In the genomic region with DNA sequence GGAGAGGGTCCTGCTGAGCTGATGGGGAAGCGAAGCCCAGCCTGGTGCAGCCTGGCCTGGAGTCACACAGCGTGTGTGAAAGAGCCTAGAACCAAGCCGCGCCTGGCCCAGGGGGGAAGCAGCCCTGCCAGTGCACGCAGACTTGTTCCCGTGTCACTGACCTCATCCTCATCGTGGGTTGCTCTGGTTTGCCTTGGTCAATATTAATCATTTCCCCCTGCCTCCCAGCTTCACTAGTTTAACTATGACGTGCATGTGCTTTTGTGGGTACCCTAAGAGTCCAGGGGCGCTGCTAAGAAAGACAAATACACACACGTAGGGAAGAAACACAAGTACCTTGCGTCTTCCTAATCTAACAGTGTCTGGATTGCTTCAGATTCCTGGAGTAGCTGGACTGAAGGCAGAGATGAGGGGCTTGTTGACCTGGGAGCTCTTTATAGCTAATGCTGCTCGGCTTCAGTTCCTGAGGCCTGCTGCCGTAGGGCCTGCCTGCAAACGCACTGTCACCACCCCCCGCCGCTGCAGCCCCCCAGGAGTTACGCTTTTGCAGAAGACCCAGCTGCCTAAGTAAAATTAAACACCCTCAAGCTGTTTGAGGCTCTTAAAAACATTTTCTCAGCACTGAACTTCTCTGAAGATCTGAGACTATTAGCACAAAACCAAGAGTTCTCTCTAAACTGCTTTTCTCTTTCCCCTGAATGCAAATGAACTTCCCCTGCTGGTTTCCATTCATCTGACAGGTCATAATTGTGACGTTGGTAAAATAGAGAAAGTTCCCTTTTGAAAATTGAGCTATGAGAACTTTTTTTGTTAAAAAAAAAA, we compare ENCODE assay signal across 1 cellular context.
TF ChIP-seq lines count a peak whose summit lies in the region.

No MANE protein-coding gene starts in this region.

TF ChIP-seq in GM12878, 131 proteins besides CTCF, POLR2A, EP300 and RAD21 (continued from another document and continues in another):
- TF ChIP-seq ZBTB40 (IDR thresholded peaks at IDR 0.05; ENCODE audit: borderline replicate concordance) (no peak), TBL1XR1 (IDR thresholded peaks at IDR 0.05; ENCODE audit: low read depth, low read length) (peak; percentile 47), BRCA1 (IDR thresholded peaks at IDR 0.05; ENCODE audit: low read depth, low read length) (no peak), CBX3 (IDR thresholded peaks at IDR 0.05; ENCODE audit: borderline replicate concordance, low read depth) (no peak), CBX5 (IDR thresholded peaks at IDR 0.05; ENCODE audit: low read depth) (peak; percentile 13; the same call in 1 of the 2 replicates), PRDM15 (CRISPR knock-in tag; IDR thresholded peaks at IDR 0.05) (peak; percentile 71), ELK1 (IDR thresholded peaks at IDR 0.05; ENCODE audit: low read depth, low read length) (no peak), ZBTB4 (CRISPR knock-in tag; IDR thresholded peaks at IDR 0.05) (no peak), ZNF24 (IDR thresholded peaks at IDR 0.05) (0 out of 2 replicates have a peak, but pooled peaks have one; percentile 28), CHD2 (IDR thresholded peaks at IDR 0.05; ENCODE audit: borderline replicate concordance, low read depth, low read length) (peak; percentile 83; the same call in 1 of the 2 replicates), GATAD2B (conservative IDR thresholded peaks at IDR 0.05; ENCODE audit: low read depth) (peak; percentile 67), PAX5 (IDR thresholded peaks at IDR 0.05; ENCODE audit: borderline replicate concordance, low read depth, low read length) (peak; percentile 91), FOXM1 (IDR thresholded peaks at IDR 0.05; ENCODE audit: low read depth, low read length) (peak; percentile 63; the same call in 1 of the 2 replicates), ZSCAN29 (IDR thresholded peaks at IDR 0.05) (0 out of 2 replicates have a peak, but pooled peaks have one; percentile 11), NFXL1 (IDR thresholded peaks at IDR 0.05; ENCODE audit: borderline replicate concordance) (no peak), SREBF1 (IDR thresholded peaks at IDR 0.05; ENCODE audit: low read length) (no peak), BCL3 (IDR thresholded peaks at IDR 0.05; ENCODE audit: borderline replicate concordance, insufficient read depth, low read depth, low read length, poor library complexity, severe bottlenecking) (peak; percentile 88), NFIC (IDR thresholded peaks at IDR 0.05; ENCODE audit: low read depth, low read length) (peak; percentile 63), MTA2 (IDR thresholded peaks at IDR 0.05; ENCODE audit: low read depth) (peak; percentile 61; the same call in 1 of the 2 replicates), STAT3 (IDR thresholded peaks at IDR 0.05; ENCODE audit: low read depth, low read length) (no peak), PML (IDR thresholded peaks at IDR 0.05; ENCODE audit: low read length) (peak; percentile 44; the same call in 1 of the 2 replicates), EZH2 (IDR thresholded peaks at IDR 0.05; ENCODE audit: borderline replicate concordance, control insufficient read depth, low read depth, low read length) (no peak), EGR1 (IDR thresholded peaks at IDR 0.05; ENCODE audit: borderline replicate concordance in 1 of 2, low read depth in 2 of 2, low read length in 2 of 2) (no peak), FOXK2 (IDR thresholded peaks at IDR 0.05) (no peak), RUNX3 (IDR thresholded peaks at IDR 0.05; ENCODE audit: low read length) (peak; percentile 90), YY1 (IDR thresholded peaks at IDR 0.05; ENCODE audit: low read depth, low read length) (0 out of 2 replicates have a peak, but pooled peaks have one; percentile 11), KLF5 (IDR thresholded peaks at IDR 0.05; ENCODE audit: partially characterized antibody) (peak; percentile 22), SP1 (IDR thresholded peaks at IDR 0.05; ENCODE audit: low read depth, low read length) (peak; percentile 56), ATF2 (IDR thresholded peaks at IDR 0.05; ENCODE audit: low read length) (peak; percentile 86), ZNF274 (IDR thresholded peaks at IDR 0.05; ENCODE audit: insufficient read depth, insufficient read length) (no peak), ZNF207 (IDR thresholded peaks at IDR 0.05; ENCODE audit: borderline replicate concordance) (peak; percentile 54; the same call in 1 of the 2 replicates), SUPT20H (IDR thresholded peaks at IDR 0.05; ENCODE audit: borderline replicate concordance, control insufficient read depth, low read depth, low read length) (no peak)
- TF ChIP-seq, protein P1, sequence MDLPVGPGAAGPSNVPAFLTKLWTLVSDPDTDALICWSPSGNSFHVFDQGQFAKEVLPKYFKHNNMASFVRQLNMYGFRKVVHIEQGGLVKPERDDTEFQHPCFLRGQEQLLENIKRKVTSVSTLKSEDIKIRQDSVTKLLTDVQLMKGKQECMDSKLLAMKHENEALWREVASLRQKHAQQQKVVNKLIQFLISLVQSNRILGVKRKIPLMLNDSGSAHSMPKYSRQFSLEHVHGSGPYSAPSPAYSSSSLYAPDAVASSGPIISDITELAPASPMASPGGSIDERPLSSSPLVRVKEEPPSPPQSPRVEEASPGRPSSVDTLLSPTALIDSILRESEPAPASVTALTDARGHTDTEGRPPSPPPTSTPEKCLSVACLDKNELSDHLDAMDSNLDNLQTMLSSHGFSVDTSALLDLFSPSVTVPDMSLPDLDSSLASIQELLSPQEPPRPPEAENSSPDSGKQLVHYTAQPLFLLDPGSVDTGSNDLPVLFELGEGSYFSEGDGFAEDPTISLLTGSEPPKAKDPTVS (IDR thresholded peaks at IDR 0.05; ENCODE audit: low read depth, low read length), result no peak
- TF ChIP-seq, protein P2, sequence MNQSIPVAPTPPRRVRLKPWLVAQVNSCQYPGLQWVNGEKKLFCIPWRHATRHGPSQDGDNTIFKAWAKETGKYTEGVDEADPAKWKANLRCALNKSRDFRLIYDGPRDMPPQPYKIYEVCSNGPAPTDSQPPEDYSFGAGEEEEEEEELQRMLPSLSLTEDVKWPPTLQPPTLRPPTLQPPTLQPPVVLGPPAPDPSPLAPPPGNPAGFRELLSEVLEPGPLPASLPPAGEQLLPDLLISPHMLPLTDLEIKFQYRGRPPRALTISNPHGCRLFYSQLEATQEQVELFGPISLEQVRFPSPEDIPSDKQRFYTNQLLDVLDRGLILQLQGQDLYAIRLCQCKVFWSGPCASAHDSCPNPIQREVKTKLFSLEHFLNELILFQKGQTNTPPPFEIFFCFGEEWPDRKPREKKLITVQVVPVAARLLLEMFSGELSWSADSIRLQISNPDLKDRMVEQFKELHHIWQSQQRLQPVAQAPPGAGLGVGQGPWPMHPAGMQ (IDR thresholded peaks at IDR 0.05; ENCODE audit: borderline replicate concordance), result no peak
- TF ChIP-seq, protein P3, sequence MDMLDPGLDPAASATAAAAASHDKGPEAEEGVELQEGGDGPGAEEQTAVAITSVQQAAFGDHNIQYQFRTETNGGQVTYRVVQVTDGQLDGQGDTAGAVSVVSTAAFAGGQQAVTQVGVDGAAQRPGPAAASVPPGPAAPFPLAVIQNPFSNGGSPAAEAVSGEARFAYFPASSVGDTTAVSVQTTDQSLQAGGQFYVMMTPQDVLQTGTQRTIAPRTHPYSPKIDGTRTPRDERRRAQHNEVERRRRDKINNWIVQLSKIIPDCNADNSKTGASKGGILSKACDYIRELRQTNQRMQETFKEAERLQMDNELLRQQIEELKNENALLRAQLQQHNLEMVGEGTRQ (IDR thresholded peaks at IDR 0.05; ENCODE audit: borderline replicate concordance, low read depth, low read length), result no peak
